Comparison of ENCODE assay signal across 18 cellular contexts in genomic region chr18:60082790-60083189, GRCh38.
DNase-seq lines count a peak whose midpoint lies in the region; ATAC-seq and TF ChIP-seq lines count a peak whose summit lies in the region.
"Had no signal": no experiment of that assay in that cellular context is flagged by ENCODE, and none has a peak within 500 bp of the region (broad histone marks: within the 10 kb centered on the region; RNA-seq: fewer than 3 reads in every experiment).

No MANE protein-coding gene starts in this region.

- no peaks in the 10 kb centered on the region for H3K27me3 Mint-ChIP-seq in activated T-cell treated with anti-CD3 and anti-CD28 coated beads, Interleukin-2, amount 50 U/mL, for 4 hours (ENCODE audit: low read depth)

- H3K36me3 Mint-ChIP-seq in activated T-cell treated with anti-CD3 and anti-CD28 coated beads, Interleukin-2, amount 50 U/mL, for 4 hours (ENCODE audit: insufficient read depth) = no peaks in the 10 kb centered on the region

- TF ChIP-seq CTCF in OCI-LY3 (IDR thresholded peaks at IDR 0.05; ENCODE audit: low read depth, low read length) = no peak
- no peak for TF ChIP-seq CTCF in ascending aorta (IDR thresholded peaks at IDR 0.05)

- no peaks in the 10 kb centered on the region for H4K20me1 ChIP-seq in OCI-LY3 (ENCODE audit: insufficient read depth, low read length)

- no peak overlapping the region for H3K4me3 Mint-ChIP-seq in activated T-cell treated with anti-CD3 and anti-CD28 coated beads, Interleukin-2, amount 50 U/mL, for 4 hours
- H3K4me3 Mint-ChIP-seq: T-helper 1 cell treated with Interleukin-12 subunit alpha and Interleukin-12 subunit beta and Interleukin-4 antibody, amounts not matched to agents 30 μg/mL and 1 μg/mL, for 36 hours had no signal

- H3K4me3 ChIP-seq in OCI-LY3 (ENCODE audit: low read length) (no peak overlapping the region), ascending aorta (no peak overlapping the region)
- H3K4me3 ChIP-seq: colonic mucosa, ovary had no signal

- no peaks in the 10 kb centered on the region for H3K9me3 ChIP-seq in OCI-LY3 (ENCODE audit: insufficient read depth, low read length)
- H3K9me3 ChIP-seq in ascending aorta = no peaks in the 10 kb centered on the region
- H3K9me3 ChIP-seq: Caco-2, colonic mucosa, ovary had no signal

- H3K9ac ChIP-seq in OCI-LY3 (ENCODE audit: low read length) = no peak overlapping the region

- H3K27ac ChIP-seq in OCI-LY3 (ENCODE audit: low read length) (no peak overlapping the region), ascending aorta (no peak overlapping the region)
- H3K27ac ChIP-seq: colonic mucosa, ovary had no signal

- H3K4me2 ChIP-seq in OCI-LY3 (ENCODE audit: low read length) = peak overlapping the region; percentile 26

- peaks cover 3% of the 10 kb centered on the region for H3K9me3 Mint-ChIP-seq in activated T-cell treated with anti-CD3 and anti-CD28 coated beads, Interleukin-2, amount 50 U/mL, for 4 hours
- H3K9me3 Mint-ChIP-seq: T-helper 1 cell treated with Interleukin-12 subunit alpha and Interleukin-12 subunit beta and Interleukin-4 antibody, amounts not matched to agents 30 μg/mL and 1 μg/mL, for 36 hours had no signal

- H3K27me3 ChIP-seq in OCI-LY3 (ENCODE audit: low read depth, low read length) (no peaks in the 10 kb centered on the region), ascending aorta (no peaks in the 10 kb centered on the region)
- H3K27me3 ChIP-seq: colonic mucosa, ovary had no signal

- no peak overlapping the region for H2AFZ ChIP-seq in OCI-LY3 (ENCODE audit: low read depth, low read length)

- no peaks in the 10 kb centered on the region for H3K79me2 ChIP-seq in OCI-LY3 (ENCODE audit: low read length)

- H3K4me1 Mint-ChIP-seq in activated T-cell treated with anti-CD3 and anti-CD28 coated beads, Interleukin-2, amount 50 U/mL, for 4 hours (ENCODE audit: low read depth) = no peaks in the 10 kb centered on the region

- H3K4me1 ChIP-seq in OCI-LY3 (ENCODE audit: low read length) (peaks cover 22% of the 10 kb centered on the region), ascending aorta (no peaks in the 10 kb centered on the region)
- H3K4me1 ChIP-seq: Caco-2, colonic mucosa had no signal

- H3K36me3 ChIP-seq in OCI-LY3 (replicated peaks; ENCODE audit: low read depth, low read length) = no peaks in the 10 kb centered on the region
- no peaks in the 10 kb centered on the region for H3K36me3 ChIP-seq in ascending aorta
- H3K36me3 ChIP-seq: colonic mucosa, ovary had no signal

- peak; percentile 89 for ATAC-seq in GM18520 (IDR thresholded peaks at IDR 0.05; ENCODE audit: unreplicated experiment)
- peak; percentile 83 for ATAC-seq in HG02981 (IDR thresholded peaks at IDR 0.05; ENCODE audit: unreplicated experiment)
- ATAC-seq in activated T-cell treated with anti-CD3 and anti-CD28 coated beads, Interleukin-2, amount 50 U/mL, for 4 hours = no peak

- intact Hi-C loops in ascending aorta (cut with DNase I) = no loop called here

- DNase-seq in kidney tubule cell (ENCODE audit: low spot score) (peak; percentile 72), ascending aorta (ENCODE audit: low spot score in 2 of 2) (no peak), activated T-cell treated with anti-CD3 and anti-CD28 coated beads for 4 hours (no peak)
- DNase-seq in activated T-cell treated with anti-CD3 and anti-CD28 coated beads, Interleukin-2, amount 50 U/mL, for 48 hours = no peak
- DNase-seq in activated T-cell treated with anti-CD3 and anti-CD28 coated beads, Interleukin-2, amount 50 U/mL, for 4 hours = no peak
- DNase-seq: activated gamma-delta T cell treated with Interleukin-2 at 50 U/mL for 16 hours; Caco-2; colonic mucosa; NCI-H2171; NK-92 treated with Interleukin-12 subunit alpha and Interleukin-12 subunit beta, amount 100 ng/mL, for 24 hours; ovary; Right ventricle myocardium superior; stimulated activated CD4-positive, alpha-beta T cell treated with anti-CD3 and anti-CD28 coated beads, Interleukin-2, amount 100 ng/mL, for 48 hours; stimulated activated CD8-positive, alpha-beta memory T cell treated with anti-CD3 and anti-CD28 coated beads, Interleukin-4, amount 100 ng/mL, for 48 hours had no signal

Comparison
In these comparisons a context has a peak if more than half of its experiments do, and no peak if none do; other contexts are left out.
1. ATAC-seq: peak in GM18520 (single experiment) and HG02981 (single experiment); none in activated T-cell treated with anti-CD3 and anti-CD28 coated beads, Interleukin-2, amount 50 U/mL, for 4 hours (0 of 2).